Comparison of ENCODE assay signal across 1 cellular context in genomic region chr7:99472561-99473314, GRCh38.
TF ChIP-seq lines count a peak whose summit lies in the region.

Gene ZNF789, plus strand, starts transcription at chr7:99472890. Its CDS starts 3,567 bp downstream, at chr7:99476457.

TF ChIP-seq in GM23338, 12 proteins besides CTCF, POLR2A, EP300 and RAD21 (continued from another document):
- TF ChIP-seq, protein P1, sequence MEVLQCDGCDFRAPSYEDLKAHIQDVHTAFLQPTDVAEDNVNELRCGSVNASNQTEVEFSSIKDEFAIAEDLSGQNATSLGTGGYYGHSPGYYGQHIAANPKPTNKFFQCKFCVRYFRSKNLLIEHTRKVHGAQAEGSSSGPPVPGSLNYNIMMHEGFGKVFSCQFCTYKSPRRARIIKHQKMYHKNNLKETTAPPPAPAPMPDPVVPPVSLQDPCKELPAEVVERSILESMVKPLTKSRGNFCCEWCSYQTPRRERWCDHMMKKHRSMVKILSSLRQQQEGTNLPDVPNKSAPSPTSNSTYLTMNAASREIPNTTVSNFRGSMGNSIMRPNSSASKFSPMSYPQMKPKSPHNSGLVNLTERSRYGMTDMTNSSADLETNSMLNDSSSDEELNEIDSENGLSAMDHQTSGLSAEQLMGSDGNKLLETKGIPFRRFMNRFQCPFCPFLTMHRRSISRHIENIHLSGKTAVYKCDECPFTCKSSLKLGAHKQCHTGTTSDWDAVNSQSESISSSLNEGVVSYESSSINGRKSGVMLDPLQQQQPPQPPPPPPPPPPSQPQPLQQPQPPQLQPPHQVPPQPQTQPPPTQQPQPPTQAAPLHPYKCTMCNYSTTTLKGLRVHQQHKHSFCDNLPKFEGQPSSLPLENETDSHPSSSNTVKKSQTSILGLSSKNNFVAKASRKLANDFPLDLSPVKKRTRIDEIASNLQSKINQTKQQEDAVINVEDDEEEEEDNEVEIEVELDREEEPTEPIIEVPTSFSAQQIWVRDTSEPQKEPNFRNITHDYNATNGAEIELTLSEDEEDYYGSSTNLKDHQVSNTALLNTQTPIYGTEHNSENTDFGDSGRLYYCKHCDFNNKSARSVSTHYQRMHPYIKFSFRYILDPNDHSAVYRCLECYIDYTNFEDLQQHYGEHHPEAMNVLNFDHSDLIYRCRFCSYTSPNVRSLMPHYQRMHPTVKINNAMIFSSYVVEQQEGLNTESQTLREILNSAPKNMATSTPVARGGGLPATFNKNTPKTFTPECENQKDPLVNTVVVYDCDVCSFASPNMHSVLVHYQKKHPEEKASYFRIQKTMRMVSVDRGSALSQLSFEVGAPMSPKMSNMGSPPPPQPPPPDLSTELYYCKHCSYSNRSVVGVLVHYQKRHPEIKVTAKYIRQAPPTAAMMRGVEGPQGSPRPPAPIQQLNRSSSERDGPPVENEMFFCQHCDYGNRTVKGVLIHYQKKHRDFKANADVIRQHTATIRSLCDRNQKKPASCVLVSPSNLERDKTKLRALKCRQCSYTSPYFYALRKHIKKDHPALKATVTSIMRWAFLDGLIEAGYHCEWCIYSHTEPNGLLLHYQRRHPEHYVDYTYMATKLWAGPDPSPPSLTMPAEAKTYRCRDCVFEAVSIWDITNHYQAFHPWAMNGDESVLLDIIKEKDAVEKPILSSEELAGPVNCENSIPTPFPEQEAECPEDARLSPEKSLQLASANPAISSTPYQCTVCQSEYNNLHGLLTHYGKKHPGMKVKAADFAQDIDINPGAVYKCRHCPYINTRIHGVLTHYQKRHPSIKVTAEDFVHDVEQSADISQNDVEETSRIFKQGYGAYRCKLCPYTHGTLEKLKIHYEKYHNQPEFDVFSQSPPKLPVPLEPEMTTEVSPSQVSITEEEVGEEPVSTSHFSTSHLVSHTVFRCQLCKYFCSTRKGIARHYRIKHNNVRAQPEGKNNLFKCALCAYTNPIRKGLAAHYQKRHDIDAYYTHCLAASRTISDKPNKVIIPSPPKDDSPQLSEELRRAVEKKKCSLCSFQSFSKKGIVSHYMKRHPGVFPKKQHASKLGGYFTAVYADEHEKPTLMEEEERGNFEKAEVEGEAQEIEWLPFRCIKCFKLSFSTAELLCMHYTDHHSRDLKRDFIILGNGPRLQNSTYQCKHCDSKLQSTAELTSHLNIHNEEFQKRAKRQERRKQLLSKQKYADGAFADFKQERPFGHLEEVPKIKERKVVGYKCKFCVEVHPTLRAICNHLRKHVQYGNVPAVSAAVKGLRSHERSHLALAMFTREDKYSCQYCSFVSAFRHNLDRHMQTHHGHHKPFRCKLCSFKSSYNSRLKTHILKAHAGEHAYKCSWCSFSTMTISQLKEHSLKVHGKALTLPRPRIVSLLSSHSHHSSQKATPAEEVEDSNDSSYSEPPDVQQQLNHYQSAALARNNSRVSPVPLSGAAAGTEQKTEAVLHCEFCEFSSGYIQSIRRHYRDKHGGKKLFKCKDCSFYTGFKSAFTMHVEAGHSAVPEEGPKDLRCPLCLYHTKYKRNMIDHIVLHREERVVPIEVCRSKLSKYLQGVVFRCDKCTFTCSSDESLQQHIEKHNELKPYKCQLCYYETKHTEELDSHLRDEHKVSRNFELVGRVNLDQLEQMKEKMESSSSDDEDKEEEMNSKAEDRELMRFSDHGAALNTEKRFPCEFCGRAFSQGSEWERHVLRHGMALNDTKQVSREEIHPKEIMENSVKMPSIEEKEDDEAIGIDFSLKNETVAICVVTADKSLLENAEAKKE (CRISPR knock-in tag; IDR thresholded peaks at IDR 0.05) = no peak
- peak; percentile 68 for TF ChIP-seq CREB1 (CRISPR knock-in tag; IDR thresholded peaks at IDR 0.05; ENCODE audit: low read depth)
